In the genomic region with DNA sequence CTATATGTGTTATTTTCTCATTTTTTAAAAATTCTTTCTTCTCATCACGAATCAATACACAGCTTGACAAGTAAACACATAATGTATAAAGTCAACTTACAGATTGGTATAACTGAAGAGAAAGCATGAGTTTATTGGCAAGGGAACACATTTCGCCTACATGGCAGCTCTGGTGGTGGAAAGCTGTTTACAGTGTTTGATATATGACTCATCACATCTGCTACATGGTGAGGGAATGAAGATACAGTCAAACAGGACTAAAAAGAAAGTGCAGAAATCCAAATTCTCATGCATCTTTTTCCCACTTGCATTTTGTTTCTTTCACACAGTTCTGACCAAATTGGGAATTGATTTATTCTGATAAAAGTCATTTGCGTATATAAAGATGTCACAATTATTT, we compare ENCODE assay signal across 12 cellular contexts.
DNase-seq lines count a peak whose midpoint lies in the region; ATAC-seq and TF ChIP-seq lines count a peak whose summit lies in the region.
"Had no signal": no experiment of that assay in that cellular context is flagged by ENCODE, and none has a peak within 500 bp of the region (broad histone marks: within the 10 kb centered on the region; RNA-seq: fewer than 3 reads in every experiment).

No MANE protein-coding gene starts in this region.

- no peak overlapping the region for H3K4me3 ChIP-seq in AG04449 (ENCODE audit: low read depth, low read length)
- peak overlapping the region; percentile 3 for H3K4me3 ChIP-seq in adipocyte (ENCODE audit: low read length)

- H3K27me3 Mint-ChIP-seq in activated naive CD4-positive, alpha-beta T cell treated with anti-CD3 and anti-CD28 coated beads, Interleukin-2, amount 10 ng/mL, durations not matched to agents 7 days and 5 days, result no peaks in the 10 kb centered on the region
- H3K27me3 Mint-ChIP-seq: CD4-positive, alpha-beta T cell had no signal

- H3K27me3 ChIP-seq in adipocyte (replicated peaks; ENCODE audit: control insufficient read depth, insufficient read depth, low read length), result no peaks in the 10 kb centered on the region

- CTCF ChIA-PET in AG04449 (lab: Yijun Ruan, JAX), result no interaction called here
- CTCF ChIA-PET in activated naive CD4-positive, alpha-beta T cell treated with anti-CD3 and anti-CD28 coated beads, Interleukin-2, amount 10 ng/mL, durations not matched to agents 7 days and 5 days (lab: Charles Lee), result no interaction called here

- TF ChIP-seq CTCF in AG04449 (IDR thresholded peaks at IDR 0.05; ENCODE audit: insufficient read depth, low read length, missing control alignments), result no peak

- DNase-seq in AG04449 (ENCODE audit: low read depth, low spot score) (peak; percentile 59), HCEC 1CT (peak; percentile 87), adipocyte (ENCODE audit: low read depth) (peak; percentile 74), hepatic stellate cell (ENCODE audit: low spot score) (peak; percentile 52), NCI-H2196 treated with DMSO at 0.1 percent for 48 hours (lab: John Stamatoyannopoulos, UW; ENCODE audit: unreplicated experiment) (no peak)
- DNase-seq in activated naive CD4-positive, alpha-beta T cell treated with anti-CD3 and anti-CD28 coated beads, Interleukin-2, amount 10 ng/mL, durations not matched to agents 7 days and 5 days, result no peak
- DNase-seq: activated CD4-positive, alpha-beta T cell treated with anti-CD3 and anti-CD28 coated beads for 1 hour; CD4-positive, alpha-beta T cell; left cardiac atrium; NCI-H2107 had no signal

- no peaks in the 10 kb centered on the region for H3K36me3 ChIP-seq in adipocyte (ENCODE audit: control insufficient read depth, insufficient read depth, low read length, severe bottlenecking)

- no peak overlapping the region for H3K4me3 Mint-ChIP-seq in activated naive CD4-positive, alpha-beta T cell treated with anti-CD3 and anti-CD28 coated beads, Interleukin-2, amount 10 ng/mL, durations not matched to agents 7 days and 5 days
- H3K4me3 Mint-ChIP-seq: CD4-positive, alpha-beta T cell had no signal

- no peaks in the 10 kb centered on the region for H3K36me3 Mint-ChIP-seq in activated naive CD4-positive, alpha-beta T cell treated with anti-CD3 and anti-CD28 coated beads, Interleukin-2, amount 10 ng/mL, durations not matched to agents 7 days and 5 days

- ATAC-seq in GM19023 (IDR thresholded peaks at IDR 0.05; ENCODE audit: unreplicated experiment) (no peak), GM18907 (IDR thresholded peaks at IDR 0.05; ENCODE audit: unreplicated experiment) (no peak)
- ATAC-seq: left cardiac atrium had no signal

- H3K9me3 Mint-ChIP-seq in activated naive CD4-positive, alpha-beta T cell treated with anti-CD3 and anti-CD28 coated beads, Interleukin-2, amount 10 ng/mL, durations not matched to agents 7 days and 5 days, result no peaks in the 10 kb centered on the region
- H3K9me3 Mint-ChIP-seq: CD4-positive, alpha-beta T cell had no signal

- peaks cover 9% of the 10 kb centered on the region for H3K4me1 ChIP-seq in adipocyte (ENCODE audit: control insufficient read depth, insufficient read depth, low read length)

- H3K9me3 ChIP-seq in adipocyte (ENCODE audit: control insufficient read depth, low read length), result no peaks in the 10 kb centered on the region

- POLR2A ChIA-PET in AG04449 (lab: Yijun Ruan, JAX), result no interaction called here

- no peaks in the 10 kb centered on the region for H3K4me1 Mint-ChIP-seq in activated naive CD4-positive, alpha-beta T cell treated with anti-CD3 and anti-CD28 coated beads, Interleukin-2, amount 10 ng/mL, durations not matched to agents 7 days and 5 days

- H3K9ac ChIP-seq in adipocyte (ENCODE audit: low read length), result no peak overlapping the region

- no peak overlapping the region for H3K27ac Mint-ChIP-seq in activated naive CD4-positive, alpha-beta T cell treated with anti-CD3 and anti-CD28 coated beads, Interleukin-2, amount 10 ng/mL, durations not matched to agents 7 days and 5 days
- H3K27ac Mint-ChIP-seq: CD4-positive, alpha-beta T cell had no signal

Comparison
In these comparisons a context has a peak if more than half of its experiments do, and no peak if none do; other contexts are left out.
1. DNase-seq: peak in AG04449 (single experiment), HCEC 1CT (single experiment), adipocyte (single experiment) and hepatic stellate cell (single experiment); none in NCI-H2196 treated with DMSO at 0.1 percent for 48 hours (single experiment) and activated naive CD4-positive, alpha-beta T cell treated with anti-CD3 and anti-CD28 coated beads, Interleukin-2, amount 10 ng/mL, durations not matched to agents 7 days and 5 days (single experiment).